ENCODE assay signal across 17 cellular contexts in the genomic region with DNA sequence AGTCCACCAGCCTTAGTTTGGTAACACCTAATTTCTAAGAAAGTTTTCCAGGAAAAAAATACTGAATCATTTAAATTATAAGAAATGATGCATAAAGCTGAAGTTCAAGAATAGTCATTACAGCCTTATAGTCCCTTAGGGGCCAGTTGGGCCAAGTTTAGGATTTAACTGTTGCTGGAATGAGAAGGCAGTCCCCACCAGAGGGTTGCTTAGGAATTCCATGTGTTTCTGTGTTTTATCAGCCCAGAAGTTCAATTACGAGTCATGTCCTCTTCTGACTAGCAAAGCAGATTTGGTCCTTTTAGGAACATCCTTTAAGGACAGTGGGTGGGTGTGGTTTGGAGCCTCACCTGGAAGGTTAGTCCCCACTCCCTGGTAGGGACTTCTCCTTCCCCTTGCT. TPM values are rescaled to one million over a fixed set of nuclear protein-coding genes. Genes with fewer than 3 reads are reported as not detected.
A peak's percentile ranks its signal among the peaks of the same experiment; 100 is the strongest.
DNase-seq lines count a peak whose midpoint lies in the region; ATAC-seq and TF ChIP-seq lines count a peak whose summit lies in the region.
"Had no signal": no experiment of that assay in that cellular context is flagged by ENCODE, and none has a peak within 500 bp of the region (broad histone marks: within the 10 kb centered on the region; RNA-seq: fewer than 3 reads in every experiment).

No MANE protein-coding gene starts in this region.

- H3K4me1 ChIP-seq in HCT116 (ENCODE audit: control insufficient read depth in 1 of 2, insufficient read depth in 2 of 2, low read length in 2 of 2): peaks cover 19 to 32% of the 10 kb centered on the region in 2 experiments
- H3K4me1 ChIP-seq in skeletal muscle satellite cell (ENCODE audit: control insufficient read depth, insufficient read depth, low read length): peaks cover 32% of the 10 kb centered on the region
- H3K4me1 ChIP-seq: right lobe of liver had no signal

- no peak for TF ChIP-seq POLR2A in HCT116 (IDR thresholded peaks at IDR 0.05; ENCODE audit: borderline replicate concordance, extremely low read depth, insufficient read depth, insufficient read length)

- POLR2A ChIA-PET in HCT116 (lab: Charles Lee): interaction anchor here (1.8 kb wide), 1 partner anchor 8 kb away, joined by 4 read pairs; no protein-coding TSS in a partner anchor

- H3K36me3 Mint-ChIP-seq in activated T-helper 17 cell treated with anti-CD3 and anti-CD28 coated beads, Interleukin-2, amount 50 U/mL, for 72 hours (ENCODE audit: low read depth): no peaks in the 10 kb centered on the region
- H3K36me3 Mint-ChIP-seq in osteocyte (ENCODE audit: unreplicated experiment): no peaks in the 10 kb centered on the region
- H3K36me3 Mint-ChIP-seq: natural killer cell had no signal

- no TSS peak for BruUV-seq in HCT116 (replicated peaks; lab: Mats Ljungman, UMichigan)

- H3K27me3 ChIP-seq in HCT116 (ENCODE audit: insufficient read depth, low read length) (no peaks in the 10 kb centered on the region), skeletal muscle satellite cell (ENCODE audit: control insufficient read depth, insufficient read depth, low read length) (no peaks in the 10 kb centered on the region)
- H3K27me3 ChIP-seq: Peyer's patch, right lobe of liver had no signal

- H3K27ac Mint-ChIP-seq in activated T-helper 17 cell treated with anti-CD3 and anti-CD28 coated beads, Interleukin-2, amount 50 U/mL, for 72 hours: no peak overlapping the region
- H3K27ac Mint-ChIP-seq in osteocyte (ENCODE audit: unreplicated experiment): no peak overlapping the region
- H3K27ac Mint-ChIP-seq: CD4-positive, alpha-beta T cell; natural killer cell; T-helper 17 cell had no signal

- ATAC-seq in HCT116: no peak
- peak; percentile 32 for ATAC-seq in activated T-helper 17 cell treated with anti-CD3 and anti-CD28 coated beads, Interleukin-2, amount 50 U/mL, for 72 hours (replicated peaks)
- ATAC-seq in HG02938 (IDR thresholded peaks at IDR 0.05; ENCODE audit: unreplicated experiment): no peak
- ATAC-seq: T-helper 17 cell had no signal

- no peaks in the 10 kb centered on the region for H3K9me2 ChIP-seq in HCT116 (ENCODE audit: insufficient read depth)

- H3K9ac ChIP-seq in HCT116 (ENCODE audit: low read length): no peak overlapping the region
- H3K9ac ChIP-seq in skeletal muscle satellite cell (ENCODE audit: low read depth, low read length): peak overlapping the region; percentile 52

- H3K4me1 Mint-ChIP-seq in activated T-helper 17 cell treated with anti-CD3 and anti-CD28 coated beads, Interleukin-2, amount 50 U/mL, for 72 hours: peaks cover 5% of the 10 kb centered on the region
- H3K4me1 Mint-ChIP-seq in osteocyte (ENCODE audit: unreplicated experiment): peaks cover 14% of the 10 kb centered on the region
- H3K4me1 Mint-ChIP-seq: T-helper 17 cell had no signal

- no peak overlapping the region for H3K4me3 Mint-ChIP-seq in activated T-helper 17 cell treated with anti-CD3 and anti-CD28 coated beads, Interleukin-2, amount 50 U/mL, for 72 hours
- H3K4me3 Mint-ChIP-seq in osteocyte (ENCODE audit: unreplicated experiment): no peak overlapping the region
- H3K4me3 Mint-ChIP-seq: CD4-positive, alpha-beta T cell; natural killer cell; T-helper 17 cell had no signal

- H3K9me3 Mint-ChIP-seq in activated T-helper 17 cell treated with anti-CD3 and anti-CD28 coated beads, Interleukin-2, amount 50 U/mL, for 72 hours: no peaks in the 10 kb centered on the region
- no peaks in the 10 kb centered on the region for H3K9me3 Mint-ChIP-seq in osteocyte (ENCODE audit: unreplicated experiment)
- H3K9me3 Mint-ChIP-seq: CD4-positive, alpha-beta T cell; natural killer cell had no signal

- RAD21 ChIA-PET in HCT116 (lab: Charles Lee; ENCODE audit: low non-redundant PET in 1 of 2, low total read pairs in 2 of 2, uncharacterized antibody in 2 of 2, unreplicated experiment in 2 of 2): interaction anchor here (1.1 to 1.3 kb wide), 4 partner anchors 9 to 444 kb away, joined by 3 to 7 read pairs (median 4); a partner anchor contains a TSS

- H3K4me2 ChIP-seq in HCT116 (ENCODE audit: low read length) (peak overlapping the region; percentile 37), skeletal muscle satellite cell (ENCODE audit: low read length) (peak overlapping the region; percentile 52)

- no peaks in the 10 kb centered on the region for H3K79me2 ChIP-seq in HCT116 (ENCODE audit: insufficient read depth, low read length)

- H3K9me3 ChIP-seq in HCT116 (ENCODE audit: control insufficient read depth in 1 of 2, insufficient read depth in 1 of 2, low read depth in 1 of 2, low read length in 2 of 2): no peaks in the 10 kb centered on the region
- H3K9me3 ChIP-seq in skeletal muscle satellite cell (replicated peaks; ENCODE audit: low read length): no peaks in the 10 kb centered on the region
- H3K9me3 ChIP-seq: Peyer's patch, right lobe of liver had no signal

- TF ChIP-seq CTCF in HCT116 (IDR thresholded peaks at IDR 0.05 in 2 of 3, conservative IDR thresholded peaks at IDR 0.05 in 1 of 3; ENCODE audit: borderline replicate concordance in 1 of 3, insufficient read depth in 1 of 3, low read depth in 2 of 3, low read length in 2 of 3) (no peak), fibroblast of villous mesenchyme (IDR thresholded peaks at IDR 0.05; ENCODE audit: insufficient read depth, low read depth, low read length) (no peak), osteocyte (IDR thresholded peaks at IDR 0.05) (no peak)

- H3K36me3 ChIP-seq in HCT116 (ENCODE audit: control insufficient read depth in 1 of 2, insufficient read depth in 2 of 2, low read length in 2 of 2): no peaks in the 10 kb centered on the region
- H3K36me3 ChIP-seq in skeletal muscle satellite cell (ENCODE audit: insufficient read depth, low read length): no peaks in the 10 kb centered on the region
- H3K36me3 ChIP-seq: right lobe of liver had no signal

- peak overlapping the region; percentile 79 for H2AFZ ChIP-seq in HCT116 (ENCODE audit: low read depth, low read length, poor library complexity, severe bottlenecking)

- intact Hi-C loops in HCT116 (cut with micrococcal nuclease): loop anchor here (2.0 kb wide), 1 partner anchor 399 kb away; no protein-coding TSS in a partner anchor

- H3K27me3 Mint-ChIP-seq in activated T-helper 17 cell treated with anti-CD3 and anti-CD28 coated beads, Interleukin-2, amount 50 U/mL, for 72 hours: peaks cover 15% of the 10 kb centered on the region
- H3K27me3 Mint-ChIP-seq in osteocyte (ENCODE audit: unreplicated experiment): no peaks in the 10 kb centered on the region

- TF ChIP-seq RAD21 in HCT116 (IDR thresholded peaks at IDR 0.05; ENCODE audit: low read depth): no peak

- DNase-seq in HCT116 (ENCODE audit: low read depth, low spot score): no peak
- peak; percentile 28 for DNase-seq in fibroblast of villous mesenchyme (ENCODE audit: low read depth)
- no peak for DNase-seq in NCI-H1436 treated with DMSO at 0.1 percent for 48 hours (lab: John Stamatoyannopoulos, UW)
- no peak for DNase-seq in mesenteric fat pad (ENCODE audit: low spot score)
- no peak for DNase-seq in osteocyte (ENCODE audit: extremely low spot score, unreplicated experiment)
- DNase-seq: activated CD4-positive, alpha-beta T cell treated with anti-CD3 and anti-CD28 coated beads for 4 hours; activated T-cell treated with anti-CD3 and anti-CD28 coated beads, Interleukin-2, amount 50 U/mL, for 1 hour; CD4-positive, alpha-beta T cell; natural killer cell; stimulated activated naive CD4-positive, alpha-beta T cell treated with Interleukin-2 at 50 U/mL for 16 hours; T-helper 17 cell had no signal

- CTCF ChIA-PET in HCT116 (lab: Charles Lee): interaction anchor here (0.7 to 4.5 kb wide), 13 partner anchors 8 to 405 kb away, joined by 3 to 40 read pairs (median 5); no protein-coding TSS in a partner anchor

- no peak overlapping the region for H3K4me3 ChIP-seq in HCT116 (replicated peaks in 1 of 2; ENCODE audit: low read depth in 1 of 2, low read length in 2 of 2)
- no peak overlapping the region for H3K4me3 ChIP-seq in fibroblast of villous mesenchyme (ENCODE audit: low read depth, low read length)
- H3K4me3 ChIP-seq in skeletal muscle satellite cell (ENCODE audit: low read length): peak overlapping the region; percentile 20
- H3K4me3 ChIP-seq: Peyer's patch, right lobe of liver had no signal

- no peaks in the 10 kb centered on the region for H4K20me1 ChIP-seq in HCT116 (ENCODE audit: insufficient read depth)

- H3K27ac ChIP-seq in HCT116 (ENCODE audit: low read depth, low read length): no peak overlapping the region
- H3K27ac ChIP-seq: right lobe of liver had no signal

TF ChIP-seq in HCT116, 20 proteins besides CTCF, POLR2A, EP300 and RAD21 (continues in another document):
- TF ChIP-seq, protein P1, sequence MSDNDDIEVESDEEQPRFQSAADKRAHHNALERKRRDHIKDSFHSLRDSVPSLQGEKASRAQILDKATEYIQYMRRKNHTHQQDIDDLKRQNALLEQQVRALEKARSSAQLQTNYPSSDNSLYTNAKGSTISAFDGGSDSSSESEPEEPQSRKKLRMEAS (IDR thresholded peaks at IDR 0.05): no peak
- TF ChIP-seq JUND (IDR thresholded peaks at IDR 0.05): no peak
- TF ChIP-seq EGR1 (IDR thresholded peaks at IDR 0.05; ENCODE audit: low read depth): no peak
- no peak for TF ChIP-seq POLR2AphosphoS5 (IDR thresholded peaks at IDR 0.05; ENCODE audit: low read depth, low read length)
- TF ChIP-seq SRF (IDR thresholded peaks at IDR 0.05; ENCODE audit: low read depth): no peak
- no peak for TF ChIP-seq SIN3A (IDR thresholded peaks at IDR 0.05; ENCODE audit: low read depth)
- TF ChIP-seq YY1 (IDR thresholded peaks at IDR 0.05; ENCODE audit: extremely low read depth, insufficient replicate concordance, low read depth, low read length): no peak
- TF ChIP-seq, protein P2, sequence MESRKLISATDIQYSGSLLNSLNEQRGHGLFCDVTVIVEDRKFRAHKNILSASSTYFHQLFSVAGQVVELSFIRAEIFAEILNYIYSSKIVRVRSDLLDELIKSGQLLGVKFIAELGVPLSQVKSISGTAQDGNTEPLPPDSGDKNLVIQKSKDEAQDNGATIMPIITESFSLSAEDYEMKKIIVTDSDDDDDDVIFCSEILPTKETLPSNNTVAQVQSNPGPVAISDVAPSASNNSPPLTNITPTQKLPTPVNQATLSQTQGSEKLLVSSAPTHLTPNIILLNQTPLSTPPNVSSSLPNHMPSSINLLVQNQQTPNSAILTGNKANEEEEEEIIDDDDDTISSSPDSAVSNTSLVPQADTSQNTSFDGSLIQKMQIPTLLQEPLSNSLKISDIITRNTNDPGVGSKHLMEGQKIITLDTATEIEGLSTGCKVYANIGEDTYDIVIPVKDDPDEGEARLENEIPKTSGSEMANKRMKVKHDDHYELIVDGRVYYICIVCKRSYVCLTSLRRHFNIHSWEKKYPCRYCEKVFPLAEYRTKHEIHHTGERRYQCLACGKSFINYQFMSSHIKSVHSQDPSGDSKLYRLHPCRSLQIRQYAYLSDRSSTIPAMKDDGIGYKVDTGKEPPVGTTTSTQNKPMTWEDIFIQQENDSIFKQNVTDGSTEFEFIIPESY (IDR thresholded peaks at IDR 0.05; ENCODE audit: extremely low read depth, insufficient replicate concordance, low read length): no peak

RNA-seq across cellular contexts. Expression of a gene that starts 57.0 kb away (rescaled TPM):
- total RNA-seq in HCT116 (2021; ENCODE audit: unreplicated experiment) (0.59 TPM), fibroblast of villous mesenchyme (0.86 and 0.97 TPM in 2 replicates), mesenteric fat pad (not detected), osteocyte (not detected in 2 replicates)
- 0.14 and 1.00 TPM in 2 replicates for polyA plus RNA-seq in HCT116 (2012)
- total RNA-seq in activated T-helper 17 cell treated with anti-CD3 and anti-CD28 coated beads, Interleukin-2, amount 50 U/mL, for 72 hours: not detected
- total RNA-seq in skeletal muscle satellite cell (2012; rRNA removed): under 0.01 TPM in 1 of 2 replicates, not detected in the other
- total RNA-seq: CD4-positive, alpha-beta T cell; H4; natural killer cell; T-helper 17 cell had no signal
